ENCODE assay signal across 24 cellular contexts in genomic region chr1:5836776-5837440, GRCh38.
DNase-seq lines count a peak whose midpoint lies in the region; ATAC-seq, FAIRE-seq and TF ChIP-seq lines count a peak whose summit lies in the region.
"Had no signal": no experiment of that assay in that cellular context is flagged by ENCODE, and none has a peak within 500 bp of the region (broad histone marks: within the 10 kb centered on the region; RNA-seq: fewer than 3 reads in every experiment).

No MANE protein-coding gene starts in this region.

- peaks cover 2% of the 10 kb centered on the region for H3K27me3 Mint-ChIP-seq in glutamatergic neuron (ENCODE audit: unreplicated experiment)

- H3K23me2 ChIP-seq in H1 (ENCODE audit: low read depth, low read length), result no peaks in the 10 kb centered on the region

- no peak overlapping the region for H3K4ac ChIP-seq in H1 (replicated peaks; ENCODE audit: insufficient read length, low read depth, low read length)

- H2BK12ac ChIP-seq in H1 (ENCODE audit: low read depth, low read length), result peak overlapping the region; percentile 68; the same call in 1 of the 2 replicates

- no peak overlapping the region for H2AK5ac ChIP-seq in H1 (ENCODE audit: low read depth, low read length)

- H3K36me3 Mint-ChIP-seq in glutamatergic neuron (ENCODE audit: unreplicated experiment), result no peaks in the 10 kb centered on the region
- H3K36me3 Mint-ChIP-seq: CD4-positive, alpha-beta memory T cell had no signal

- WGBS in H1 (ENCODE audit: extremely low coverage in 1 of 2, insufficient coverage in 1 of 2, insufficient read length in 1 of 2, insufficient replicate concordance in 2 of 2, low coverage in 1 of 2, low lambda C conversion rate in 2 of 2, missing lambda C conversion rate in 1 of 2), 2 experiments, result 86% methylated on average over 14 of the region's 17 CpGs; no CpG with 5 or more reads in 1 of the 2 experiments

- H3K23ac ChIP-seq in H1 (ENCODE audit: insufficient read length), result no peak overlapping the region

- H3K27me3 ChIP-seq in BE2C (no peaks in the 10 kb centered on the region), HUES48 (ENCODE audit: control insufficient read depth, insufficient read depth, low read length) (no peaks in the 10 kb centered on the region), H1 (replicated peaks in 1 of 4; ENCODE audit: control insufficient read depth in 3 of 4, extremely low read depth in 1 of 4, insufficient read depth in 3 of 4, low read length in 3 of 4) (no peaks in the 10 kb centered on the region), Karpas-422 (ENCODE audit: low read length) (no peaks in the 10 kb centered on the region)
- peaks cover 0 to 16% (median 0%) of the 10 kb centered on the region in 11 experiments; a peak in 4 of 22 replicates for H3K27me3 ChIP-seq in BLaER1 treated with 17β-estradiol and CSF1 and Interleukin-3, amounts not matched to agents 10 nM and 100 nM

- H2AFZ ChIP-seq in H1 (ENCODE audit: low read length) (0 out of 2 replicates have a peak overlapping the region, but pooled peaks have one; percentile 5), Karpas-422 (ENCODE audit: low read length) (no peak overlapping the region)

- no peak for ATAC-seq in GM19463 (IDR thresholded peaks at IDR 0.05; ENCODE audit: unreplicated experiment)
- ATAC-seq: Panc1 had no signal

- no peaks in the 10 kb centered on the region for H3K4me1 ChIP-seq in BE2C
- peaks cover 7 to 54% (median 32%) of the 10 kb centered on the region in 10 experiments for H3K4me1 ChIP-seq in BLaER1 treated with 17β-estradiol and CSF1 and Interleukin-3, amounts not matched to agents 10 nM and 100 nM
- H3K4me1 ChIP-seq in HUES48 (ENCODE audit: control insufficient read depth, insufficient read depth, low read length), result peaks cover 13% of the 10 kb centered on the region
- H3K4me1 ChIP-seq in H1 (replicated peaks in 1 of 4; ENCODE audit: control insufficient read depth in 3 of 4, insufficient read depth in 4 of 4, low read length in 3 of 4), result peaks cover 2 to 16% (median 5%) of the 10 kb centered on the region in 4 experiments; a peak in 6 of 7 replicates
- no peaks in the 10 kb centered on the region for H3K4me1 ChIP-seq in Karpas-422 (ENCODE audit: low read length)

- CTCF ChIA-PET in H1 (lab: Charles Lee; ENCODE audit: partially characterized antibody), result interaction anchor here (0.8 to 2.3 kb wide), 15 partner anchors 8 to 326 kb away, joined by 3 to 10 read pairs (median 3); no protein-coding TSS in a partner anchor

- no peak for TF ChIP-seq RAD21 in H1 (IDR thresholded peaks at IDR 0.05 in 1 of 2, conservative IDR thresholded peaks at IDR 0.05 in 1 of 2; ENCODE audit: low read depth in 2 of 2, low read length in 2 of 2)

- H3K36me3 ChIP-seq in BE2C (no peaks in the 10 kb centered on the region), HUES48 (ENCODE audit: control insufficient read depth, insufficient read depth, low read length) (no peaks in the 10 kb centered on the region), H1 (ENCODE audit: control insufficient read depth in 2 of 4, insufficient read depth in 4 of 4, low read length in 3 of 4) (no peaks in the 10 kb centered on the region), Karpas-422 (ENCODE audit: insufficient read depth, low read length) (no peaks in the 10 kb centered on the region)
- no peaks in the 10 kb centered on the region for H3K36me3 ChIP-seq in BLaER1 treated with 17β-estradiol and CSF1 and Interleukin-3, amounts not matched to agents 10 nM and 100 nM

- peak overlapping the region; percentile 72 for H4K91ac ChIP-seq in H1 (replicated peaks; ENCODE audit: insufficient read length, low read length)

- TF ChIP-seq EP300 in H1 (IDR thresholded peaks at IDR 0.05; ENCODE audit: borderline replicate concordance in 1 of 2, low read depth in 2 of 2, low read length in 2 of 2), result no peak

- H2BK15ac ChIP-seq in H1 (ENCODE audit: low read length), result peak overlapping the region; percentile 81; the same call in 1 of the 2 replicates

- peak overlapping the region in 2 of 11 experiments; percentile 4 to 20; a peak in 3 of 22 replicates for H3K9ac ChIP-seq in BLaER1 treated with 17β-estradiol and CSF1 and Interleukin-3, amounts not matched to agents 10 nM and 100 nM
- 0 out of 2 replicates have a peak overlapping the region, but pooled peaks have one; percentile 7 for H3K9ac ChIP-seq in HUES48 (ENCODE audit: low read depth, low read length)
- H3K9ac ChIP-seq in H1 (replicated peaks in 1 of 4; ENCODE audit: extremely low read depth in 1 of 4, low read depth in 3 of 4, low read length in 3 of 4), result no peak overlapping the region
- H3K9ac ChIP-seq in Karpas-422 (ENCODE audit: low read length), result no peak overlapping the region
- H3K9ac ChIP-seq: SK-N-SH had no signal

- H3K9me2 ChIP-seq in Karpas-422 (replicated peaks; ENCODE audit: insufficient read depth, low read length), result no peaks in the 10 kb centered on the region
- H3K9me2 ChIP-seq: SK-N-SH had no signal

- no peak for TF ChIP-seq POLR2A in H1 (IDR thresholded peaks at IDR 0.05; ENCODE audit: control extremely low read depth in 1 of 2, low read depth in 2 of 2, low read length in 2 of 2)

- peaks cover 4% of the 10 kb centered on the region for H3K9me3 Mint-ChIP-seq in glutamatergic neuron (ENCODE audit: unreplicated experiment)
- H3K9me3 Mint-ChIP-seq: CD4-positive, alpha-beta memory T cell had no signal

- POLR2A ChIA-PET in H1 (lab: Charles Lee; ENCODE audit: partially characterized antibody), result interaction anchor here (0.8 kb wide), 2 partner anchors 9 to 22 kb away, joined by 3 read pairs; no protein-coding TSS in a partner anchor

- no peak overlapping the region for H3K27ac Mint-ChIP-seq in glutamatergic neuron (ENCODE audit: unreplicated experiment)
- H3K27ac Mint-ChIP-seq: CD4-positive, alpha-beta memory T cell had no signal

- H3K79me1 ChIP-seq in H1 (ENCODE audit: low read depth, low read length), result no peaks in the 10 kb centered on the region

- H3K9me3 ChIP-seq in BE2C (no peaks in the 10 kb centered on the region), HUES48 (ENCODE audit: control insufficient read depth, insufficient read depth, low read length) (no peaks in the 10 kb centered on the region), H1 (ENCODE audit: insufficient read depth in 2 of 2, low read depth in 1 of 2, low read length in 1 of 2) (no peaks in the 10 kb centered on the region), Karpas-422 (ENCODE audit: low read length) (no peaks in the 10 kb centered on the region)
- H3K9me3 ChIP-seq in BLaER1 treated with 17β-estradiol and CSF1 and Interleukin-3, amounts not matched to agents 10 nM and 100 nM (replicated peaks in 1 of 11), result no peaks in the 10 kb centered on the region
- H3K9me3 ChIP-seq: SK-N-SH had no signal

- H3K4me1 Mint-ChIP-seq in glutamatergic neuron (ENCODE audit: low read depth, unreplicated experiment), result peaks cover 9% of the 10 kb centered on the region
- H3K4me1 Mint-ChIP-seq: CD4-positive, alpha-beta memory T cell had no signal

- H4K8ac ChIP-seq in H1 (ENCODE audit: extremely low read depth, insufficient read depth, low read length), result no peak overlapping the region

- H3K4me3 Mint-ChIP-seq in glutamatergic neuron (ENCODE audit: unreplicated experiment), result no peak overlapping the region
- H3K4me3 Mint-ChIP-seq: CD4-positive, alpha-beta memory T cell had no signal

- peaks cover 0 to 19% (median 0%) of the 10 kb centered on the region in 11 experiments; a peak in 4 of 22 replicates for H4K20me1 ChIP-seq in BLaER1 treated with 17β-estradiol and CSF1 and Interleukin-3, amounts not matched to agents 10 nM and 100 nM
- H4K20me1 ChIP-seq in H1 (replicated peaks in 1 of 2; ENCODE audit: control insufficient read depth in 1 of 2, insufficient read depth in 2 of 2, low read length in 2 of 2), result no peaks in the 10 kb centered on the region
- no peaks in the 10 kb centered on the region for H4K20me1 ChIP-seq in Karpas-422 (ENCODE audit: insufficient read depth, low read depth, low read length)

- no peak overlapping the region for H3K56ac ChIP-seq in H1 (replicated peaks; ENCODE audit: insufficient read length, low read depth, low read length)

- DNase-seq in BE2C, result peak; percentile 21
- no peak for DNase-seq in H1 (ENCODE audit: low read depth in 1 of 2, low spot score in 2 of 2)
- no peak for DNase-seq in glutamatergic neuron
- DNase-seq in Karpas-422, result no peak
- DNase-seq: ACHN; AML-193; Calu3; CD4-positive, alpha-beta memory T cell; DND-41; GF-D8; NCI-H1417 treated with DMSO at 0.1 percent for 48 hours; NCI-H2029; NCI-H510A treated with DMSO at 0.1 percent for 48 hours; NCI-H82; SHP77; SK-N-SH; T-helper 1 cell had no signal

- no peak overlapping the region for H3K4me3 ChIP-seq in BE2C (ENCODE audit: low read depth, low read length)
- H3K4me3 ChIP-seq in BLaER1 treated with 17β-estradiol and CSF1 and Interleukin-3, amounts not matched to agents 10 nM and 100 nM, result no peak overlapping the region
- H3K4me3 ChIP-seq in HUES48 (ENCODE audit: low read depth, low read length), result no peak overlapping the region
- H3K4me3 ChIP-seq in H1 (ENCODE audit: extremely low read depth in 1 of 4, insufficient read depth in 2 of 4, low read depth in 3 of 4, low read length in 4 of 4), result no peak overlapping the region
- H3K4me3 ChIP-seq in Karpas-422 (ENCODE audit: low read length), result no peak overlapping the region

- H2BK20ac ChIP-seq in H1 (ENCODE audit: low read length), result 0 out of 2 replicates have a peak overlapping the region, but pooled peaks have one; percentile 72

- 0 out of 2 replicates have a peak overlapping the region, but pooled peaks have one; percentile 60 for H3K18ac ChIP-seq in H1 (ENCODE audit: extremely low read depth, low read length)

- no peak overlapping the region for H4K5ac ChIP-seq in H1 (ENCODE audit: insufficient read length, low read depth, low read length)

- no peak overlapping the region for H3K14ac ChIP-seq in H1 (ENCODE audit: insufficient read length)

- no peak for FAIRE-seq in H1 (lab: Jason Lieb, UNC)
- FAIRE-seq: GM12892, HTR-8/SVneo had no signal

- H3K27ac ChIP-seq in BLaER1 treated with 17β-estradiol and CSF1 and Interleukin-3, amounts not matched to agents 10 nM and 100 nM, result no peak overlapping the region
- H3K27ac ChIP-seq in HUES48 (ENCODE audit: low read depth, low read length), result no peak overlapping the region
- H3K27ac ChIP-seq in H1 (ENCODE audit: low read depth, low read length), result no peak overlapping the region
- H3K27ac ChIP-seq in Karpas-422 (ENCODE audit: low read length), result no peak overlapping the region
- H3K27ac ChIP-seq: HL-60 had no signal

- H3K4me2 ChIP-seq in BLaER1 treated with 17β-estradiol and CSF1 and Interleukin-3, amounts not matched to agents 10 nM and 100 nM, result peak overlapping the region in 10 of 11 experiments; percentile 35 to 87 (median 74); a peak in 20 of 22 replicates
- no peak overlapping the region for H3K4me2 ChIP-seq in H1 (ENCODE audit: insufficient read depth in 1 of 2, low read depth in 2 of 2, low read length in 2 of 2)
- H3K4me2 ChIP-seq in Karpas-422 (ENCODE audit: low read depth, low read length, poor library complexity, severe bottlenecking), result no peak overlapping the region
- H3K4me2 ChIP-seq: SK-N-SH had no signal

- no peak overlapping the region for H2BK120ac ChIP-seq in H1 (replicated peaks; ENCODE audit: low read depth, low read length)

- H3K79me2 ChIP-seq in H1 (ENCODE audit: control insufficient read depth in 1 of 2, insufficient read depth in 2 of 2, low read length in 2 of 2) (no peaks in the 10 kb centered on the region), Karpas-422 (ENCODE audit: low read length) (no peaks in the 10 kb centered on the region)

- no peak for TF ChIP-seq CTCF in BE2C (IDR thresholded peaks at IDR 0.05; ENCODE audit: low read depth, low read length)
- no peak for TF ChIP-seq CTCF in H1 (IDR thresholded peaks at IDR 0.05; ENCODE audit: control extremely low read depth in 1 of 3, insufficient read depth in 1 of 3, low read depth in 1 of 3, low read length in 3 of 3)
- no peak for TF ChIP-seq CTCF in glutamatergic neuron (IDR thresholded peaks at IDR 0.05; ENCODE audit: partially characterized antibody, unreplicated experiment)

- no peak overlapping the region for H2BK5ac ChIP-seq in H1 (ENCODE audit: low read depth, low read length)

Comparison
In these comparisons a context has a peak if more than half of its experiments do, and no peak if none do; other contexts are left out.
1. H3K4me2 ChIP-seq: peak in BLaER1 treated with 17β-estradiol and CSF1 and Interleukin-3, amounts not matched to agents 10 nM and 100 nM (10 of 11); none in H1 (0 of 2) and Karpas-422 (single experiment).